Comparison of ENCODE assay signal across 7 cellular contexts in the genomic region with DNA sequence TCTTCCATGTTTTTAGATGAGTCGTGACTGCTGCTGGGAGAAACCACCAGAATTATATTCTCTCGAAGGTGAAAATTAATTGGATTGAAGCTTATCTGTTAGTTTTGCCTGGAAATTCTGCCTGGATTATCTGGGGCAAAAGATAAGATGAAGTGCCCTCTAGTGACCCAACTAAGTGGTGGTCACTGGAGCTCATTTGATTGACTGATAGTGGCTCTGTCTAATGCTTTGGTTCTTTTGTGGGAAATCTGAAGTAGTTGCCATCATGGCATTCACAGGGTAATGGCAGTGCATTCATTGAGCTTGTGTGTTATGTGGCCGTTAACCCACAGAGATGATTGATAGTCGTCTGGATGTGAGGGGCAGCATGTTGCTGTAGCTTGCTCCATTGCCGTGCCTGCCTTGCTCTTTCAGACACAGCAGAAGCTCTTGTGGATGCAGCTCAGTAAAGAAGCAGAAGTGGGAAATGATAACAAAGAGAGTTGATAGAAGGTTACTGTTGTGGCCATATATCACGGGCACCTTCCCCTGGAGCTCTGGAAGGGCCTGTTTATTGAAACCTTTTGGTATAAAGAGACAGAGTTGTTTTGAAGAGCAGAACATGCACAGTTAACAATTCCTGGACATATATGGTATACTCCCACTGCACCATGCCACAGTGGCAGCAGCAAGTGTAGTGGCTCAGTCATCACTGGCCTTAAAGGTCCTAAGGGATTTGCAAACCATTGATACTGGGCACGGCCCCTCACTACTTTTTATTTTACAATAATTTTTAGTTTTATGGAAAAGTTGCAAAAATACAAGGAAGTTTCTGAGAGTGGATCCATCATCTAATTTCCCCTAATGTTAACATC. TPM values are rescaled to one million over a fixed set of nuclear protein-coding genes. Genes with fewer than 3 reads are reported as not detected.
A peak's percentile ranks its signal among the peaks of the same experiment; 100 is the strongest.
DNase-seq lines count a peak whose midpoint lies in the region; ATAC-seq and TF ChIP-seq lines count a peak whose summit lies in the region.

No MANE protein-coding gene starts in this region.

- no TSS peak for BruUV-seq in OCI-LY7 (replicated peaks; lab: Mats Ljungman, UMichigan)

- no peak overlapping the region for H3K9ac ChIP-seq in fibroblast of lung (ENCODE audit: insufficient read depth, low read length)

- DNase-seq in OCI-LY7 (ENCODE audit: low spot score) (peak; percentile 20), fibroblast of lung (ENCODE audit: low read depth in 2 of 2) (peak; percentile 5 to 12), psoas muscle (no peak), SKM-1 (lab: John Stamatoyannopoulos, UW; ENCODE audit: unreplicated experiment) (no peak)

- CTCF ChIA-PET in OCI-LY7 (lab: Charles Lee; ENCODE audit: unreplicated experiment), result interaction anchor here (0.6 to 1.7 kb wide), 4 partner anchors 15 to 168 kb away, joined by 3 to 13 read pairs (median 8); no protein-coding TSS in a partner anchor

- H3K36me3 ChIP-seq in OCI-LY7 (ENCODE audit: insufficient read depth, low read length), result peaks cover 13% of the 10 kb centered on the region
- no peaks in the 10 kb centered on the region for H3K36me3 ChIP-seq in fibroblast of lung (ENCODE audit: control insufficient read depth, insufficient read depth, low read length)
- no peaks in the 10 kb centered on the region for H3K36me3 ChIP-seq in psoas muscle (ENCODE audit: insufficient read depth in 1 of 2, low read depth in 1 of 2)

- no peak overlapping the region for H3K4me2 ChIP-seq in OCI-LY7 (ENCODE audit: low read length)
- no peak overlapping the region for H3K4me2 ChIP-seq in fibroblast of lung (ENCODE audit: extremely low read depth, insufficient read depth, low read length)

- H3K9me3 ChIP-seq in OCI-LY7 (ENCODE audit: low read length) (no peaks in the 10 kb centered on the region), fibroblast of lung (ENCODE audit: control insufficient read depth, insufficient read depth, low read depth, low read length) (no peaks in the 10 kb centered on the region), psoas muscle (no peaks in the 10 kb centered on the region)

- TF ChIP-seq CTCF in OCI-LY7 (conservative IDR thresholded peaks at IDR 0.05; ENCODE audit: low read length) (peak; percentile 70), fibroblast of lung (conservative IDR thresholded peaks at IDR 0.05 in 1 of 2, IDR thresholded peaks at IDR 0.05 in 1 of 2; ENCODE audit: low read depth in 1 of 2, low read length in 2 of 2) (peak; percentile 14 to 23), psoas muscle (IDR thresholded peaks at IDR 0.05) (peak; percentile 4)

- no peak overlapping the region for H2AFZ ChIP-seq in OCI-LY7 (ENCODE audit: low read length)
- H2AFZ ChIP-seq in fibroblast of lung (ENCODE audit: low read length), result no peak overlapping the region

- intact Hi-C loops in OCI-LY7 (cut with micrococcal nuclease; ENCODE audit: unreplicated experiment) (loop anchor here (1.0 kb wide), 1 partner anchor 168 kb away; no protein-coding TSS in a partner anchor), psoas muscle (cut with DNase I) (no loop called here)

- H3K27me3 ChIP-seq in fibroblast of lung (ENCODE audit: control insufficient read depth, insufficient read depth, low read length) (no peaks in the 10 kb centered on the region), psoas muscle (ENCODE audit: insufficient read depth in 3 of 3, low read length in 2 of 3) (no peaks in the 10 kb centered on the region)

- H3K4me3 ChIP-seq in OCI-LY7 (ENCODE audit: low read depth, low read length, poor library complexity, severe bottlenecking) (no peak overlapping the region), fibroblast of lung (replicated peaks in 1 of 4; ENCODE audit: control extremely low read depth in 1 of 4, insufficient read depth in 1 of 4, low read depth in 3 of 4, low read length in 4 of 4) (no peak overlapping the region), psoas muscle (no peak overlapping the region)

- no peak overlapping the region for H3K27ac ChIP-seq in OCI-LY7 (ENCODE audit: low read depth, low read length, poor library complexity, severe bottlenecking)
- H3K27ac ChIP-seq in fibroblast of lung (ENCODE audit: insufficient read depth, low read length), result no peak overlapping the region
- H3K27ac ChIP-seq in psoas muscle, result no peak overlapping the region

- ATAC-seq in GM18502 (IDR thresholded peaks at IDR 0.05; ENCODE audit: poor library complexity, unreplicated experiment), result peak; percentile 44
- no peak for ATAC-seq in psoas muscle
- ATAC-seq in GM19328 (IDR thresholded peaks at IDR 0.05; ENCODE audit: unreplicated experiment), result no peak
- ATAC-seq in GM21367 (IDR thresholded peaks at IDR 0.05; ENCODE audit: unreplicated experiment), result no peak

- WGBS in psoas muscle, 3 donors, result 60 to 72% (median 63%) methylated on average over 7 of the region's 7 CpGs

- H3K4me1 ChIP-seq in OCI-LY7 (ENCODE audit: insufficient read depth, low read length, poor library complexity, severe bottlenecking) (peaks cover 4% of the 10 kb centered on the region), fibroblast of lung (ENCODE audit: control insufficient read depth, extremely low read depth, insufficient read depth, low read length) (no peaks in the 10 kb centered on the region), psoas muscle (no peaks in the 10 kb centered on the region)

- H3K9me2 ChIP-seq in OCI-LY7 (ENCODE audit: insufficient read depth, low read length), result no peaks in the 10 kb centered on the region

- POLR2A ChIA-PET in OCI-LY7 (lab: Charles Lee), result interaction anchor here (0.6 to 1.4 kb wide), 11 partner anchors 14 to 168 kb away, joined by 3 to 9 read pairs (median 3); no protein-coding TSS in a partner anchor

- H3K79me2 ChIP-seq in OCI-LY7 (ENCODE audit: insufficient read depth, low read depth, low read length), result no peaks in the 10 kb centered on the region
- no peaks in the 10 kb centered on the region for H3K79me2 ChIP-seq in fibroblast of lung (ENCODE audit: control insufficient read depth, insufficient read depth, low read length)

- H4K20me1 ChIP-seq in OCI-LY7 (ENCODE audit: insufficient read depth, low read length) (no peaks in the 10 kb centered on the region), fibroblast of lung (ENCODE audit: control insufficient read depth, extremely low read depth, insufficient read depth, low read length) (no peaks in the 10 kb centered on the region)

RNA-seq across cellular contexts. Expression of a gene that starts 42.0 kb away (rescaled TPM):
- total RNA-seq in OCI-LY7 (2014; rRNA removed; shearing (Covaris generic)), result 6.3 and 6.7 TPM in 2 replicates
- 5.4 and 6.6 TPM in 2 replicates for total RNA-seq in OCI-LY7 (2022)
- total RNA-seq in fibroblast of lung, result 9.0 and 9.9 TPM in 2 replicates
- polyA plus RNA-seq in fibroblast of lung, result 0.69 and 4.2 TPM in 2 replicates
- polyA plus RNA-seq in fibroblast of lung (2012), result 0.66 and 1.3 TPM in 2 replicates
- polyA minus RNA-seq in fibroblast of lung (ENCODE audit: low replicate concordance), result 0.37 and 0.82 TPM in 2 replicates
- under 1 TPM; 0.02 to 0.62 (median 0.12) TPM for total RNA-seq in psoas muscle
- under 1 TPM; 0.01 to 0.06 (median 0.04) TPM for polyA plus RNA-seq in psoas muscle

RNA-seq across cellular contexts. Expression of a gene that starts 57.9 kb away (rescaled TPM):
- 28.1 and 28.8 TPM in 2 replicates for total RNA-seq in OCI-LY7 (2014; rRNA removed; shearing (Covaris generic))
- total RNA-seq in OCI-LY7 (2022) (36.4 and 44.1 TPM in 2 replicates), fibroblast of lung (27.5 and 32.5 TPM in 2 replicates), psoas muscle (1 to 10 TPM; 1.7 to 2.6 (median 1.9) TPM)
- polyA plus RNA-seq in fibroblast of lung (51.2 and 53.6 TPM in 2 replicates), psoas muscle (1 to 10 TPM; 1.8 to 6.4 (median 2.1) TPM)
- polyA plus RNA-seq in fibroblast of lung (2012), result 29.5 and 34.7 TPM in 2 replicates
- 1.4 and 1.5 TPM in 2 replicates for polyA minus RNA-seq in fibroblast of lung (ENCODE audit: low replicate concordance)

Comparison
In these comparisons a context has a peak if more than half of its experiments do, and no peak if none do; other contexts are left out.
1. DNase-seq: peak in OCI-LY7 (single experiment) and fibroblast of lung (2 of 2); none in psoas muscle (0 of 2) and SKM-1 (single experiment).
2. CTCF ChIP-seq: peak in every context shown above with its lines; median percentile 70 in OCI-LY7; 18 in fibroblast of lung; 4 in psoas muscle.